ENCODE assay signal across 1 cellular context in genomic region chr10:127148933-127149220, GRCh38.
A peak's percentile ranks its signal among the peaks of the same experiment; 100 is the strongest.
TF ChIP-seq lines count a peak whose summit lies in the region.

No MANE protein-coding gene starts in this region.

TF ChIP-seq in IMR-90, 13 proteins besides CTCF, POLR2A, EP300 and RAD21:
- no peak for TF ChIP-seq ELK1 (IDR thresholded peaks at IDR 0.05; ENCODE audit: borderline replicate concordance, low read depth, low read length)
- TF ChIP-seq MAZ (IDR thresholded peaks at IDR 0.05; ENCODE audit: borderline replicate concordance, low read depth, low read length): no peak
- no peak for TF ChIP-seq MAFK (IDR thresholded peaks at IDR 0.05; ENCODE audit: low read depth, low read length)
- TF ChIP-seq MXI1 (IDR thresholded peaks at IDR 0.05; ENCODE audit: borderline replicate concordance, low read depth, low read length): no peak
- no peak for TF ChIP-seq RCOR1 (IDR thresholded peaks at IDR 0.05; ENCODE audit: insufficient replicate concordance, low read length)
- no peak for TF ChIP-seq USF2 (IDR thresholded peaks at IDR 0.05; ENCODE audit: low read depth, low read length)
- no peak for TF ChIP-seq RFX5 (IDR thresholded peaks at IDR 0.05; ENCODE audit: low read depth, low read length)
- no peak for TF ChIP-seq SMC3 (IDR thresholded peaks at IDR 0.05; ENCODE audit: low read depth, low read length)
- TF ChIP-seq FOS (IDR thresholded peaks at IDR 0.05; ENCODE audit: low read depth, low read length): peak; percentile 38; the same call in 1 of the 2 replicates
- peak; percentile 90 for TF ChIP-seq CEBPB (IDR thresholded peaks at IDR 0.05; ENCODE audit: low read depth, low read length)
- no peak for TF ChIP-seq NFE2L2 (IDR thresholded peaks at IDR 0.05; ENCODE audit: low read depth, low read length)
- TF ChIP-seq CHD1 (IDR thresholded peaks at IDR 0.05; ENCODE audit: low read depth, low read length): no peak
- peak; percentile 77 for TF ChIP-seq BHLHE40 (IDR thresholded peaks at IDR 0.05; ENCODE audit: low read depth, low read length)
